ENCODE assay signal across 8 cellular contexts in the genomic region with DNA sequence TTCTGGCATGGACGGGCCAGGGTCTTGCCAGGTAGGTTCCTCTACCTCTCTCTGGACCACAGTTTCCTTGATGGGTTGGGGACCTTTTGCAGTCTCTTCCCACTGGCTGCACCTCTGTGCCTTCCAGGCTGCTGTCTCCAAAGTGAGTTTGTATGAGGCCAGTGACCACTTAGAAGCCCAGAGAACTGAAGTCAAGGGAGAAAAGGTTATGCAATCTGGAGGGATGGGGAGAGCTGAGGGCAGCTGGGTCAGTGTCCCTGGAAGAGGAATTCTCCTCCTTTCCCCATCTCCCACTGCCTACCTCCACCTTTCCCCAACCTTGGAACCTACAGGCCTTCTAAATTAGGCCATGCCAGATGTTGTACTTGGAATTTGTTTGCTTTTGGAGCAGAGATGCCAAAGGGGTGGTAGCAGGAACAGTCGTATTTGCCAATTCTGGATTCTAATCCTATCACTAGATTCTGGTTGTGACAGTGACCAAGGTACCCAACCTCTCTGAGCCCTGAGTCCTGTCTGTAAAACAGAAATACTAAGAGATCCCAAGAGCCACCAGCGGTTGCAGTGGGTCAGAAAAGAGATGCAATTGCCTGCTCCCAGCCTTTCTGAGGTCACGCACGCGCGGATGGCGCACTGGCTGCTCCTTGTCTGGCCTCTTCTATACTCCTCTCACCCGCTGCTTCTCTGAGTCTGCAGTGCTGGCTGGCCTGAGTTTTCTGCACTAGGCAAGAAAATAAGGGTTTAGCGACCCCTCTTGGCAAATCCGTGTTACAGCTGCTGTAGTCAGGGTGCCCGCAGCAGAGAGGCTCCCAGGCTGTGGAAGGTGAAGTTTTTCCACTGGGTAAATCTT. TPM values are rescaled to one million over a fixed set of nuclear protein-coding genes. Genes with fewer than 3 reads are reported as not detected.
A peak's percentile ranks its signal among the peaks of the same experiment; 100 is the strongest.
DNase-seq lines count a peak whose midpoint lies in the region; ATAC-seq, FAIRE-seq and TF ChIP-seq lines count a peak whose summit lies in the region.

No MANE protein-coding gene starts in this region.

- no peak overlapping the region for H3K9ac ChIP-seq in neural progenitor cell

- no peak overlapping the region for H3K4me3 ChIP-seq in neural progenitor cell

- peaks cover 18% of the 10 kb centered on the region for H3K4me1 Mint-ChIP-seq in neural progenitor cell

- no peak overlapping the region for H3K27ac Mint-ChIP-seq in neural progenitor cell

- FAIRE-seq in GM18507 (lab: Jason Lieb, UNC), result peak; percentile 77

- no peak overlapping the region for H3K4me3 Mint-ChIP-seq in neural progenitor cell

- H3K9me3 Mint-ChIP-seq in neural progenitor cell, result no peaks in the 10 kb centered on the region

- no peaks in the 10 kb centered on the region for H3K36me3 Mint-ChIP-seq in neural progenitor cell

- H3F3A ChIP-seq in neural progenitor cell (ENCODE audit: low read depth), result no peaks in the 10 kb centered on the region

- H3K4me1 ChIP-seq in foreskin keratinocyte (no peaks in the 10 kb centered on the region), neural progenitor cell (peaks cover 11% of the 10 kb centered on the region)

- DNase-seq in AG08396 (ENCODE audit: low spot score) (peak; percentile 79), GM18507 (ENCODE audit: extremely low spot score, insufficient read length, low read depth) (peak; percentile 15), NCI-H524 (lab: John Stamatoyannopoulos, UW) (peak; percentile 22 to 85), foreskin keratinocyte (peak; percentile 22 to 48), neural progenitor cell (ENCODE audit: low spot score) (peak; percentile 94)
- peak; percentile 43 to 53 for DNase-seq in activated T-cell treated with anti-CD3 and anti-CD28 coated beads, Interleukin-2, amount 50 U/mL, for 48 hours

- H3K9me3 ChIP-seq in neural progenitor cell (ENCODE audit: low read depth), result no peaks in the 10 kb centered on the region

- ATAC-seq in HG03442 (IDR thresholded peaks at IDR 0.05; ENCODE audit: unreplicated experiment), result peak; percentile 79
- ATAC-seq in foreskin keratinocyte, result peak; percentile 93
- ATAC-seq in GM18520 (IDR thresholded peaks at IDR 0.05; ENCODE audit: unreplicated experiment), result no peak

- no peaks in the 10 kb centered on the region for H4K20me1 ChIP-seq in neural progenitor cell (ENCODE audit: low read depth)

- no peaks in the 10 kb centered on the region for H3K36me3 ChIP-seq in neural progenitor cell

- H3K27me3 ChIP-seq in foreskin keratinocyte (peaks cover 11% of the 10 kb centered on the region), neural progenitor cell (no peaks in the 10 kb centered on the region)

- H2AFZ ChIP-seq in neural progenitor cell (replicated peaks), result peak overlapping the region; percentile 48

- H3K4me2 ChIP-seq in neural progenitor cell, result no peak overlapping the region

- peaks cover 3% of the 10 kb centered on the region for H3K27me3 Mint-ChIP-seq in neural progenitor cell (ENCODE audit: insufficient read depth, low read depth)

- no peaks in the 10 kb centered on the region for H3K79me2 ChIP-seq in neural progenitor cell (ENCODE audit: low read depth)

- H3K27ac ChIP-seq in foreskin keratinocyte (no peak overlapping the region), neural progenitor cell (no peak overlapping the region)

- TF ChIP-seq CTCF in foreskin keratinocyte (conservative IDR thresholded peaks at IDR 0.05), result peak; percentile 82
- TF ChIP-seq CTCF in neural progenitor cell (IDR thresholded peaks at IDR 0.05), result peak; percentile 95

RNA-seq across cellular contexts. Expression of gene ACCSL, which starts 10.7 kb away (rescaled TPM):
- total RNA-seq in foreskin keratinocyte (not detected in 2 replicates), neural progenitor cell (ENCODE audit: low replicate concordance) (not detected in 2 replicates)
- not detected in 2 replicates for polyA plus RNA-seq in foreskin keratinocyte

RNA-seq across cellular contexts. Expression of gene ACCS, which starts 29.0 kb away (rescaled TPM):
- total RNA-seq in foreskin keratinocyte (1.8 and 3.6 TPM in 2 replicates), neural progenitor cell (ENCODE audit: low replicate concordance) (7.0 and 10.4 TPM in 2 replicates)
- polyA plus RNA-seq in foreskin keratinocyte, result 1.5 and 2.4 TPM in 2 replicates

RNA-seq across cellular contexts. Expression of gene EXT2, which starts 58.4 kb away (rescaled TPM):
- total RNA-seq in foreskin keratinocyte (91.9 and 105 TPM in 2 replicates), neural progenitor cell (ENCODE audit: low replicate concordance) (70.4 and 89.4 TPM in 2 replicates)
- 47.5 and 64.4 TPM in 2 replicates for polyA plus RNA-seq in foreskin keratinocyte

Comparison
In these comparisons a context has a peak if more than half of its experiments do, and no peak if none do; other contexts are left out.
1. DNase-seq: peak in every context shown above with its lines; median percentile 94 in neural progenitor cell; 79 in AG08396; 54 in NCI-H524; 48 in activated T-cell treated with anti-CD3 and anti-CD28 coated beads, Interleukin-2, amount 50 U/mL, for 48 hours; 35 in foreskin keratinocyte; 15 in GM18507.